ENCODE assay signal across 28 cellular contexts in genomic region chr22:23682082-23682481, GRCh38. TPM values are rescaled to one million over a fixed set of nuclear protein-coding genes. Genes with fewer than 3 reads are reported as not detected.
"Had no signal": no experiment of that assay in that cellular context is flagged by ENCODE, and none has a peak within 500 bp of the region (broad histone marks: within the 10 kb centered on the region; RNA-seq: fewer than 3 reads in every experiment).

No MANE protein-coding gene starts in this region.

- H3K27me3 Mint-ChIP-seq: activated CD4-positive, alpha-beta T cell treated with anti-CD3 and anti-CD28 coated beads, Interleukin-2, amount 10 ng/mL, durations not matched to agents 24 days and 14 days; activated naive CD8-positive, alpha-beta T cell; activated naive CD8-positive, alpha-beta T cell treated with anti-CD3 and anti-CD28 coated beads, Interleukin-2, amount 50 U/mL, for 24 hours; IgD-negative memory B cell had no signal

- H3K4me3 Mint-ChIP-seq: activated CD4-positive, alpha-beta T cell treated with anti-CD3 and anti-CD28 coated beads, Interleukin-2, amount 10 ng/mL, durations not matched to agents 24 days and 14 days; activated naive CD4-positive, alpha-beta T cell treated with anti-CD3 and anti-CD28 coated beads for 36 hours; activated naive CD8-positive, alpha-beta T cell; activated naive CD8-positive, alpha-beta T cell treated with anti-CD3 and anti-CD28 coated beads, Interleukin-2, amount 50 U/mL, for 24 hours; activated T-cell treated with anti-CD3 and anti-CD28 coated beads, Interleukin-2, amount 50 U/mL, for 72 hours; IgD-negative memory B cell had no signal

- H3K27ac ChIP-seq: brain microvascular endothelial cell had no signal

- H3K36me3 ChIP-seq: brain microvascular endothelial cell had no signal

- H3K27me3 ChIP-seq: brain microvascular endothelial cell had no signal

- H3K27ac Mint-ChIP-seq: activated CD4-positive, alpha-beta T cell treated with anti-CD3 and anti-CD28 coated beads, Interleukin-2, amount 10 ng/mL, durations not matched to agents 24 days and 14 days; activated naive CD4-positive, alpha-beta T cell treated with anti-CD3 and anti-CD28 coated beads for 36 hours; activated naive CD8-positive, alpha-beta T cell; activated naive CD8-positive, alpha-beta T cell treated with anti-CD3 and anti-CD28 coated beads, Interleukin-2, amount 50 U/mL, for 24 hours; activated T-cell treated with anti-CD3 and anti-CD28 coated beads, Interleukin-2, amount 50 U/mL, for 72 hours; activated T-helper 2 cell treated with anti-CD3 and anti-CD28 coated beads, Interferon-gamma antibody, Interleukin-2, Interleukin-4, amounts not matched to agents 10 μg/mL and 5 μg/mL and 100 μg/mL, durations not matched to agents 14 hours and 24 hours and 36 hours; IgD-negative memory B cell had no signal

- H3K9me3 Mint-ChIP-seq: activated CD4-positive, alpha-beta T cell treated with anti-CD3 and anti-CD28 coated beads, Interleukin-2, amount 10 ng/mL, durations not matched to agents 24 days and 14 days; activated naive CD4-positive, alpha-beta T cell treated with anti-CD3 and anti-CD28 coated beads for 36 hours; activated naive CD8-positive, alpha-beta T cell treated with anti-CD3 and anti-CD28 coated beads, Interleukin-2, amount 50 U/mL, for 24 hours; activated T-cell treated with anti-CD3 and anti-CD28 coated beads, Interleukin-2, amount 50 U/mL, for 72 hours; activated T-helper 2 cell treated with anti-CD3 and anti-CD28 coated beads, Interferon-gamma antibody, Interleukin-2, Interleukin-4, amounts not matched to agents 10 μg/mL and 5 μg/mL and 100 μg/mL, durations not matched to agents 14 hours and 24 hours and 36 hours; IgD-negative memory B cell had no signal

- H3K4me1 Mint-ChIP-seq: activated naive CD8-positive, alpha-beta T cell treated with anti-CD3 and anti-CD28 coated beads, Interleukin-2, amount 50 U/mL, for 24 hours; IgD-negative memory B cell had no signal

- ATAC-seq: activated naive CD8-positive, alpha-beta T cell treated with anti-CD3 and anti-CD28 coated beads, Interleukin-2, amount 50 U/mL, for 24 hours; activated T-cell treated with anti-CD3 and anti-CD28 coated beads, Interleukin-2, amount 50 U/mL, for 72 hours had no signal

- DNase-seq: activated CD4-positive, alpha-beta T cell treated with anti-CD3 and anti-CD28 coated beads, Interleukin-2, amount 10 ng/mL, durations not matched to agents 24 days and 14 days; activated CD4-positive, alpha-beta T cell treated with anti-CD3 and anti-CD28 coated beads, Interleukin-2, amount 50 U/mL, for 4 hours; activated CD8-positive, alpha-beta memory T cell treated with anti-CD3 and anti-CD28 coated beads, Interleukin-2, amount 50 U/mL, for 4 hours; activated gamma-delta T cell treated with Interleukin-2 at 50 U/mL for 16 hours; activated naive CD4-positive, alpha-beta T cell treated with anti-CD3 and anti-CD28 coated beads for 36 hours; activated naive CD8-positive, alpha-beta T cell treated with anti-CD3 and anti-CD28 coated beads, Interleukin-2, amount 50 U/mL, for 24 hours; activated T-cell treated with anti-CD3 and anti-CD28 coated beads for 4 hours; activated T-cell treated with anti-CD3 and anti-CD28 coated beads, Interleukin-2, amount 50 U/mL, for 72 hours; anterior cingulate cortex; brain microvascular endothelial cell; central memory CD4-positive, alpha-beta T cell; Karpas-422; KBM-7; NCI-H1105; NCI-H1436; NCI-H1694 treated with DMSO at 0.1 percent for 48 hours; NCI-H2029; NCI-H345; NCI-H524 treated with DMSO at 0.1 percent for 48 hours; Right ventricle myocardium superior; SW 1271; T-helper 1 cell; T1000 had no signal

RNA-seq across cellular contexts. Expression of gene RGL4, which starts 8.7 kb away (rescaled TPM):
- total RNA-seq: MCF 10A, Right ventricle myocardium superior had no signal

RNA-seq across cellular contexts. Expression of gene DRICH1, which starts 50.0 kb away (rescaled TPM):
- total RNA-seq: MCF 10A, NCI-H460 had no signal
